8 cellular contexts compared by ENCODE assay signal in the genomic region with DNA sequence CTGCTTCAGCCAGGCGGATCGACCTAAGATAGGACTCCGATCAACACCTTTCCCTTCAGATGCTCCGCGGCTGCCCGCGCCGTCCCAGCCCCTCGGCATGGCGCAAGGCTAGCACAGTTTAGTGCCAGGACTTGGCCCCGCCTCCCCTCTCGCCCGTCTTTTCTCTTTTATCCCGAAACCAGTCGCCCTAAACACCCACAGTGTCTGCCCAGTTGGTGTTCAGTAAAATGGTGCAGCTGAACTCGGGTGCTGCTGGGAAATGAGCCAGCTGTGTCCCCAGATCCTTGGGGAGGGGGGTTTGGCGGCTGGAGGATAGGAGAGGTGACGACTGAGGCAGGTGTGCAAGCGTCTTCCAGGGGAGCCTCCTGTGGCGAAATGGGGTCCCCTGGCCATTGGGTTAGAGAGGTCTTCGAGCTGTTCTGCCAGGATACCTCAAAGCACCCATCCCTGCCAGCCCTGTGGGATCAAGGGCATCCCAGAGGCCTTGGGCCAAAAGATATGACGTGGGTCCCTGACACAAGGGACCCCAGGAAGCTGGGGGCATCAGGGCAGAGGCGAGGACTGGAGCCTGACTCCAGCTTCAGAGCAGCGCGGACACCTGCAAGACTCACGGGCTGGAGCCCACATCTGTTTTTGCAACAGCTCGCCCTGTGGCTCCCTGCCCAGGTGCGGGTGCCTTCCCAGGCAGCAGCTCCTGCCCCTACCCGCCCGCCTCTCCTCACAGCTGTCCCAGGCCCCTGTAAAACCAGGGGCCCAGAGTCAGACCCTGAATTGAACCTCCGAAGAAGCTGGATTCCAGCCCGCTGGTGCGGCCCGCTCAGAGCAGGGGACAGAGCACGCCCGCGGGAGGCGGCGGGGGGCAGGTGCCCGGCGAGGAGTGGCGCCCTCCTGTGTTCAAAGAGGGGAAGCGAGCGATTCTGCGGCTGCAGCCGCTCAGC.
DNase-seq lines count a peak whose midpoint lies in the region; ATAC-seq and TF ChIP-seq lines count a peak whose summit lies in the region.

No MANE protein-coding gene starts in this region.

- peaks cover 0 to 3% (median 0%) of the 10 kb centered on the region in 8 donors for H3K9me3 Mint-ChIP-seq in CD4-positive, alpha-beta memory T cell

- peak overlapping the region in 1 of 2 donors; percentile 38 for H3K4me3 ChIP-seq in CD4-positive, alpha-beta memory T cell (ENCODE audit: low read length in 2 of 2)
- peak overlapping the region; percentile 32 for H3K4me3 ChIP-seq in WI38 (ENCODE audit: low read depth, low read length)
- peak overlapping the region; percentile 23 to 60 (median 45) for H3K4me3 ChIP-seq in breast epithelium
- peak overlapping the region; percentile 8 for H3K4me3 ChIP-seq in kidney epithelial cell (ENCODE audit: low read depth, low read length)

- no peaks in the 10 kb centered on the region for H3K36me3 ChIP-seq in CD4-positive, alpha-beta memory T cell (ENCODE audit: insufficient read depth, low read length)
- H3K36me3 ChIP-seq in breast epithelium: no peaks in the 10 kb centered on the region
- H3K36me3 ChIP-seq in kidney epithelial cell (ENCODE audit: control insufficient read depth, insufficient read depth, low read length): no peaks in the 10 kb centered on the region

- peaks cover 30% of the 10 kb centered on the region for H3K27me3 ChIP-seq in CD4-positive, alpha-beta memory T cell (ENCODE audit: insufficient read depth, low read length)
- peaks cover 0 to 4% of the 10 kb centered on the region in 2 donors for H3K27me3 ChIP-seq in breast epithelium
- peaks cover 12% of the 10 kb centered on the region for H3K27me3 ChIP-seq in kidney epithelial cell (ENCODE audit: control insufficient read depth, insufficient read depth, low read length)

- H3K4me1 ChIP-seq in CD4-positive, alpha-beta memory T cell (ENCODE audit: insufficient read depth, low read length): peaks cover 15% of the 10 kb centered on the region
- H3K4me1 ChIP-seq in breast epithelium: no peaks in the 10 kb centered on the region

- H3K27me3 Mint-ChIP-seq in CD4-positive, alpha-beta memory T cell: peaks cover 40 to 42% of the 10 kb centered on the region in 2 donors

- peak; percentile 83 for TF ChIP-seq CTCF in WI38 (IDR thresholded peaks at IDR 0.05; ENCODE audit: low read depth, low read length)
- peak; percentile 67 to 82 (median 75) for TF ChIP-seq CTCF in breast epithelium (IDR thresholded peaks at IDR 0.05)
- TF ChIP-seq CTCF in kidney epithelial cell (IDR thresholded peaks at IDR 0.05; ENCODE audit: insufficient read depth, low read length, poor library complexity, severe bottlenecking): peak; percentile 98

- peak; percentile 74 for ATAC-seq in GM21786 (IDR thresholded peaks at IDR 0.05; ENCODE audit: unreplicated experiment)
- ATAC-seq in GM19455 (IDR thresholded peaks at IDR 0.05; ENCODE audit: unreplicated experiment): no peak

- H3K27ac ChIP-seq in CD4-positive, alpha-beta memory T cell (ENCODE audit: low read depth, low read length): no peak overlapping the region
- H3K27ac ChIP-seq in breast epithelium: no peak overlapping the region

- no peaks in the 10 kb centered on the region for H3K9me3 ChIP-seq in CD4-positive, alpha-beta memory T cell (ENCODE audit: control insufficient read depth in 1 of 2, low read length in 2 of 2)
- no peaks in the 10 kb centered on the region for H3K9me3 ChIP-seq in breast epithelium

- H3K4me3 Mint-ChIP-seq in CD4-positive, alpha-beta memory T cell: peak overlapping the region; percentile 24 to 90 (median 74)

- POLR2A ChIA-PET in CD4-positive, alpha-beta memory T cell (lab: Charles Lee; ENCODE audit: partially characterized antibody): interaction anchor here (1.7 kb wide), 1 partner anchor 91 kb away, joined by 4 read pairs; a partner anchor contains a TSS

- H3K36me3 Mint-ChIP-seq in CD4-positive, alpha-beta memory T cell: no peaks in the 10 kb centered on the region

- intact Hi-C loops in CD4-positive, alpha-beta memory T cell (cut with micrococcal nuclease): loop anchor here (1.0 kb wide), 3 partner anchors 68 to 279 kb away; a partner anchor contains a TSS
- intact Hi-C loops in breast epithelium (cut with DNase I; ENCODE audit: low total_unique reads): loop anchor here (5.0 kb wide), 1 partner anchor 493 kb away; no protein-coding TSS in a partner anchor

- no peak for TF ChIP-seq POLR2A in breast epithelium (IDR thresholded peaks at IDR 0.05)

- peak; percentile 50 to 65 (median 62) for DNase-seq in CD4-positive, alpha-beta memory T cell
- DNase-seq in NCI-H1105 (lab: John Stamatoyannopoulos, UW) (peak; percentile 61), breast epithelium (ENCODE audit: low spot score in 2 of 2) (peak; percentile 21 to 70), kidney epithelial cell (ENCODE audit: low read depth) (no peak)
- peak; percentile 63 for DNase-seq in stimulated activated CD4-positive, alpha-beta T cell treated with anti-CD3 and anti-CD28 coated beads, Interleukin-1b, Interleukin-23, amount 100 ng/mL, for 48 hours

- H3K4me1 Mint-ChIP-seq in CD4-positive, alpha-beta memory T cell: peaks cover 8 to 13% (median 10%) of the 10 kb centered on the region in 4 donors

- CTCF ChIA-PET in CD4-positive, alpha-beta memory T cell (lab: Charles Lee; ENCODE audit: partially characterized antibody): interaction anchor here (0.7 to 4.9 kb wide), 31 partner anchors 8 to 340 kb away, joined by 3 to 61 read pairs (median 4); a partner anchor contains a TSS

- H3K27ac Mint-ChIP-seq in CD4-positive, alpha-beta memory T cell: peak overlapping the region in 3 of 7 donors; percentile 31 to 78 (median 35)
